ENCODE assay signal across 1 cellular context in the genomic region with DNA sequence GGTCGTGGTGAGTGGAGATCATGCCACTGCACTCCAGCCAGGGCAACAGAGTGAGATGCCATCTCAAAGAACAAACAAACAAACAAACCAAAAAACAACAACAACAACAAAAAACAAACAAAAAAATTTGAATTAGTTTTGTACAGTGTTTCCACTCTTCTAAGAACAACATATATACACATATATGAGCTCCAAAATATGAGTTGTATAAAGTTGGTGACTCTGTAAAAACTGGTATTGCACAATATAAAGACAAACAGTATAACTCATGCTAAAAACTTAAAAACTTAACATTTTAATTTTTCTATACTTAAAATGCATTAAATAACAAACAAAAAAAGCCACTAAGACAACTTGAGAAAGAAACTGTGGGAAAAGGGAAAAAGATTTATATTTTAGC.
TF ChIP-seq lines count a peak whose summit lies in the region.

No MANE protein-coding gene starts in this region.

TF ChIP-seq in HepG2, 621 proteins besides CTCF, POLR2A, EP300 and RAD21:
- TF ChIP-seq ZNF235 (CRISPR knock-in tag; IDR thresholded peaks at IDR 0.05; ENCODE audit: borderline replicate concordance) (no peak), RXRA (CRISPR knock-in tag; IDR thresholded peaks at IDR 0.05) (no peak), AHR (CRISPR knock-in tag; IDR thresholded peaks at IDR 0.05) (no peak), CEBPB (IDR thresholded peaks at IDR 0.05; ENCODE audit: borderline replicate concordance, low read depth, low read length) (peak; percentile 75; the same call in 1 of the 2 replicates)
